Comparison of ENCODE assay signal across 9 cellular contexts in genomic region chr9:137000177-137000930, GRCh38. TPM values are rescaled to one million over a fixed set of nuclear protein-coding genes. Genes with fewer than 3 reads are reported as not detected.
A peak's percentile ranks its signal among the peaks of the same experiment; 100 is the strongest.
DNase-seq lines count a peak whose midpoint lies in the region; ATAC-seq and TF ChIP-seq lines count a peak whose summit lies in the region.
"Had no signal": no experiment of that assay in that cellular context is flagged by ENCODE, and none has a peak within 500 bp of the region (broad histone marks: within the 10 kb centered on the region; RNA-seq: fewer than 3 reads in every experiment).

No MANE protein-coding gene starts in this region.

- CTCF ChIA-PET in PC-9 (lab: Charles Lee), result interaction anchor here (0.6 to 1.1 kb wide), 7 partner anchors 8 to 290 kb away, joined by 3 to 22 read pairs (median 6); partner anchors contain the start of gene PAXX

- H3K27me3 ChIP-seq in PC-9 (ENCODE audit: insufficient read depth, low read depth) (no peaks in the 10 kb centered on the region), hepatocyte (no peaks in the 10 kb centered on the region)

- intact Hi-C loops in PC-9 (cut with micrococcal nuclease; ENCODE audit: unreplicated experiment), result no loop called here

- no peaks in the 10 kb centered on the region for H3K9me2 ChIP-seq in PC-9 (ENCODE audit: insufficient read depth)
- no peaks in the 10 kb centered on the region for H3K9me2 ChIP-seq in hepatocyte (replicated peaks; ENCODE audit: insufficient read depth)

- H3F3A ChIP-seq in PC-9 (ENCODE audit: insufficient read depth, low read depth), result peaks cover 21% of the 10 kb centered on the region; the same call in 1 of the 2 replicates

- no peak for TF ChIP-seq CTCF in PC-9 (conservative IDR thresholded peaks at IDR 0.05)
- no peak for TF ChIP-seq CTCF in fibroblast of villous mesenchyme (IDR thresholded peaks at IDR 0.05; ENCODE audit: insufficient read depth, low read depth, low read length)
- no peak for TF ChIP-seq CTCF in hepatocyte (IDR thresholded peaks at IDR 0.05; ENCODE audit: poor library complexity)

- H3K4me2 ChIP-seq in PC-9 (0 out of 2 replicates have a peak overlapping the region, but pooled peaks have one; percentile 2), hepatocyte (no peak overlapping the region)

- BruUV-seq in PC-9 (replicated peaks; lab: Mats Ljungman, UMichigan), result no TSS peak

- H2AFZ ChIP-seq in PC-9, result no peak overlapping the region
- no peak overlapping the region for H2AFZ ChIP-seq in hepatocyte

- POLR2A ChIA-PET in PC-9 (lab: Charles Lee; ENCODE audit: unreplicated experiment), result interaction anchor here (0.6 kb wide), 1 partner anchor 201 kb away, joined by 6 read pairs; no protein-coding TSS in a partner anchor

- peaks cover 30% of the 10 kb centered on the region for H3K4me1 ChIP-seq in PC-9 (replicated peaks; ENCODE audit: insufficient read depth)
- H3K4me1 ChIP-seq in hepatocyte (ENCODE audit: insufficient read depth), result peaks cover 17% of the 10 kb centered on the region

- H4K20me1 ChIP-seq in PC-9 (ENCODE audit: insufficient read depth), result no peaks in the 10 kb centered on the region
- H4K20me1 ChIP-seq in hepatocyte (ENCODE audit: insufficient read depth, poor library complexity, severe bottlenecking), result no peaks in the 10 kb centered on the region

- H3K79me2 ChIP-seq in PC-9 (ENCODE audit: low read depth), result no peaks in the 10 kb centered on the region
- H3K79me2 ChIP-seq in hepatocyte, result no peaks in the 10 kb centered on the region

- 76% methylated on average over 10 of the region's 10 CpGs for WGBS in hepatocyte (ENCODE audit: low lambda C conversion rate, missing lambda C conversion rate)

- H3K4me3 ChIP-seq in PC-9 (no peak overlapping the region), fibroblast of villous mesenchyme (ENCODE audit: low read depth, low read length) (no peak overlapping the region), hepatocyte (no peak overlapping the region)

- no peak for DNase-seq in activated CD4-positive, CD25-positive, alpha-beta regulatory T cell (lab: John Stamatoyannopoulos, UW)
- DNase-seq in PC-9 (no peak), fibroblast of villous mesenchyme (ENCODE audit: low read depth) (peak; percentile 83), cerebellar cortex (ENCODE audit: low spot score) (no peak), hepatocyte (ENCODE audit: low spot score) (no peak)

- H3K27ac ChIP-seq in PC-9, result no peak overlapping the region
- H3K27ac ChIP-seq in hepatocyte, result no peak overlapping the region

- H3K9me3 ChIP-seq in PC-9 (ENCODE audit: insufficient read depth, low read depth) (no peaks in the 10 kb centered on the region), hepatocyte (ENCODE audit: low read depth) (no peaks in the 10 kb centered on the region)

- no peaks in the 10 kb centered on the region for H3K36me3 ChIP-seq in PC-9 (ENCODE audit: low read depth)
- no peaks in the 10 kb centered on the region for H3K36me3 ChIP-seq in hepatocyte (replicated peaks; ENCODE audit: insufficient read depth, low read depth)

- ATAC-seq in activated CD4-positive, CD25-positive, alpha-beta regulatory T cell treated with anti-CD3 and anti-CD28 coated beads, Interleukin-2, amount 50 U/mL, for 24 hours, result peak; percentile 56 to 66
- peak; percentile 73 for ATAC-seq in HG02759 (IDR thresholded peaks at IDR 0.05; ENCODE audit: unreplicated experiment)
- no peak for ATAC-seq in GM21447 (IDR thresholded peaks at IDR 0.05; ENCODE audit: unreplicated experiment)

RNA-seq across cellular contexts. Expression of gene CLIC3, which starts 4.0 kb away (rescaled TPM):
- total RNA-seq in PC-9 (2021) (24.1 and 39.7 TPM in 2 replicates), fibroblast of villous mesenchyme (19.0 and 43.2 TPM in 2 replicates), hepatocyte (6.6 and 9.9 TPM in 2 replicates)
- polyA plus RNA-seq in hepatocyte, result 45.0 and 63.5 TPM in 2 replicates
- total RNA-seq: activated CD8-positive, alpha-beta memory T cell treated with anti-CD3 and anti-CD28 coated beads for 36 hours had no signal

RNA-seq across cellular contexts. Expression of gene PAXX, which starts 8.1 kb away (rescaled TPM):
- total RNA-seq in PC-9 (2021), result 54.9 and 78.9 TPM in 2 replicates
- total RNA-seq in fibroblast of villous mesenchyme, result 9.9 and 18.0 TPM in 2 replicates
- 35.1 and 39.5 TPM in 2 replicates for total RNA-seq in hepatocyte
- 89.5 and 97.5 TPM in 2 replicates for polyA plus RNA-seq in hepatocyte

RNA-seq across cellular contexts. Expression of gene LCNL1, which starts 17.6 kb away (rescaled TPM):
- total RNA-seq in PC-9 (2021) (0.41 and 0.43 TPM in 2 replicates), fibroblast of villous mesenchyme (3.2 and 3.5 TPM in 2 replicates), hepatocyte (0.04 and 0.13 TPM in 2 replicates)
- polyA plus RNA-seq in hepatocyte, result 0.47 and 2.2 TPM in 2 replicates

RNA-seq across cellular contexts. Expression of gene PTGDS, which starts 23.1 kb away (rescaled TPM):
- total RNA-seq in PC-9 (2021) (1.7 and 2.0 TPM in 2 replicates), fibroblast of villous mesenchyme (10.8 and 21.9 TPM in 2 replicates), hepatocyte (56.0 and 56.4 TPM in 2 replicates)
- polyA plus RNA-seq in hepatocyte, result 290 and 383 TPM in 2 replicates
- total RNA-seq: activated CD8-positive, alpha-beta memory T cell treated with anti-CD3 and anti-CD28 coated beads for 36 hours had no signal

RNA-seq across cellular contexts. Expression of gene ABCA2, which starts 27.7 kb away (rescaled TPM):
- total RNA-seq in PC-9 (2021) (79.2 and 115 TPM in 2 replicates), fibroblast of villous mesenchyme (14.7 and 15.5 TPM in 2 replicates), hepatocyte (12.7 and 14.6 TPM in 2 replicates)
- polyA plus RNA-seq in hepatocyte, result 15.6 and 21.8 TPM in 2 replicates
